In the genomic region with DNA sequence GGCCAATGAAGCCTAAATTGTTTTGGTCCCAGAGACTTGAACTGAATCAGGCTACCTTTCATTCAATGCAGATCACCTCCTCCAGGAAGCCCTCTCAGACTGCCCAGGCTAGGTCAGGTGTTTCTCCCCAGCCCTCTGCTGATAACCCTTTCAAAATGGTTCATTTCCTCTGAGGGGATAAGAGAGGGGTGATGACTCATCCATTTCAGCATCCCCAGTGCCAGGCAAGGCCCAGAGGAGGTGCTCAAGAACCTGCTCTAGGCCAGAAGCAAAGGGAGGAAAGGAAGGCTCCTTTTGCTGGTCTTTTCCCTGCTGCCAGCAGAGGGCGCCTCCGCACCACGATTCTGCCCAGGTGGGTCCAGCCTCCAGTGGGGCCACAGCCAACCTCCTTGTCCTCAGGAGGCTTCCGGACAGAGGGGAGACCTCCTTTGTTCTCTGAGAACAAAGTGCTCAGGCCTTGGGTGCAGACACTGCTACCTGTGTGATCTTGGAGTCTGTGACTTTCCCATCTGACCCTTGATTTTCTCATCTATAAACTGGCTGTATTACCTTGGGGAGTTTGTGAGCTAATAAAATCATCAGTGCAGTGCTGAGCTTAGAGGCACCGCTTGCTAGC, we compare ENCODE assay signal across 9 cellular contexts. TPM values are rescaled to one million over a fixed set of nuclear protein-coding genes. Genes with fewer than 3 reads are reported as not detected.
DNase-seq lines count a peak whose midpoint lies in the region; ATAC-seq, FAIRE-seq and TF ChIP-seq lines count a peak whose summit lies in the region.
"Had no signal": no experiment of that assay in that cellular context is flagged by ENCODE, and none has a peak within 500 bp of the region (broad histone marks: within the 10 kb centered on the region; RNA-seq: fewer than 3 reads in every experiment).

No MANE protein-coding gene starts in this region.

- H3K9me3 Mint-ChIP-seq in type B pancreatic cell: peaks cover 10% of the 10 kb centered on the region

- H3K4me2 ChIP-seq in parathyroid adenoma (ENCODE audit: low read length): no peak overlapping the region

- H3K4me1 ChIP-seq in gastroesophageal sphincter (no peaks in the 10 kb centered on the region), parathyroid adenoma (no peaks in the 10 kb centered on the region)

- H3K4me1 Mint-ChIP-seq in type B pancreatic cell (ENCODE audit: unreplicated experiment): peaks cover 14% of the 10 kb centered on the region

- H3K27me3 Mint-ChIP-seq in type B pancreatic cell: peaks cover 2% of the 10 kb centered on the region

- H3K4me3 Mint-ChIP-seq in type B pancreatic cell: no peak overlapping the region

- peak; percentile 9 for FAIRE-seq in HTR-8/SVneo (lab: Jason Lieb, UNC)
- FAIRE-seq: TTC549 had no signal

- H3K36me3 ChIP-seq in gastroesophageal sphincter: no peaks in the 10 kb centered on the region
- no peaks in the 10 kb centered on the region for H3K36me3 ChIP-seq in parathyroid adenoma (ENCODE audit: control insufficient read depth, insufficient read depth, low read length)

- 100% methylated on average over 1 of the region's 5 CpGs for WGBS in gastroesophageal sphincter (ENCODE audit: low coverage in 1 of 2), 2 donors

- H2AFZ ChIP-seq in parathyroid adenoma: no peak overlapping the region

- H3K9me3 ChIP-seq in gastroesophageal sphincter (no peaks in the 10 kb centered on the region), parathyroid adenoma (ENCODE audit: control insufficient read depth, low read length) (no peaks in the 10 kb centered on the region)

- no peaks in the 10 kb centered on the region for H3K79me2 ChIP-seq in parathyroid adenoma

- no peak overlapping the region for H3K9ac ChIP-seq in parathyroid adenoma

- H3K27ac Mint-ChIP-seq in type B pancreatic cell: peak overlapping the region; percentile 23

- no peak overlapping the region for H3K4me3 ChIP-seq in gastroesophageal sphincter
- H3K4me3 ChIP-seq in parathyroid adenoma (ENCODE audit: low read depth, low read length): no peak overlapping the region

- no peak for TF ChIP-seq POLR2A in gastroesophageal sphincter (IDR thresholded peaks at IDR 0.05)

- TF ChIP-seq CTCF in gastroesophageal sphincter (IDR thresholded peaks at IDR 0.05) (peak; percentile 82 to 92 (median 84)), parathyroid adenoma (IDR thresholded peaks at IDR 0.05) (peak; percentile 74), type B pancreatic cell (conservative IDR thresholded peaks at IDR 0.05) (peak; percentile 96)

- ATAC-seq in gastroesophageal sphincter (peak; percentile 61), HG03139 (IDR thresholded peaks at IDR 0.05; ENCODE audit: unreplicated experiment) (no peak)

- no peaks in the 10 kb centered on the region for H3K36me3 Mint-ChIP-seq in type B pancreatic cell

- no peaks in the 10 kb centered on the region for H3K27me3 ChIP-seq in gastroesophageal sphincter
- no peaks in the 10 kb centered on the region for H3K27me3 ChIP-seq in parathyroid adenoma (ENCODE audit: control insufficient read depth, insufficient read depth, low read length)

- DNase-seq in D341Med (ENCODE audit: low spot score): peak; percentile 81
- peak; percentile 69 for DNase-seq in HTR-8/SVneo (ENCODE audit: insufficient read length, low spot score)
- DNase-seq in SHP77 treated with DMSO at 0.1 percent for 48 hours (lab: John Stamatoyannopoulos, UW): peak; percentile 17
- peak; percentile 32 for DNase-seq in activated effector memory CD4-positive, alpha-beta T cell treated with Interleukin-2 at 50 U/mL for 16 hours
- peak; percentile 78 for DNase-seq in type B pancreatic cell (ENCODE audit: extremely low spot score, unreplicated experiment)

- TF ChIP-seq EP300 in gastroesophageal sphincter (IDR thresholded peaks at IDR 0.05): no peak

- no peak overlapping the region for H3K27ac ChIP-seq in gastroesophageal sphincter
- H3K27ac ChIP-seq in parathyroid adenoma: no peak overlapping the region

RNA-seq across cellular contexts. Expression of gene ARHGEF10L, which starts 45.3 kb away (rescaled TPM):
- total RNA-seq in gastroesophageal sphincter: 10 to 100 TPM; 50.9 to 97.0 (median 80.3) TPM
- 36.0 and 48.0 TPM in 2 replicates for total RNA-seq in type B pancreatic cell (ENCODE audit: low replicate concordance)

RNA-seq across cellular contexts. Expression of gene RCC2, which starts 54.7 kb away (rescaled TPM):
- 10 to 100 TPM in 3 of 4 donors, 1 to 10 TPM in 1; 9.5 to 21.3 (median 18.5) TPM for total RNA-seq in gastroesophageal sphincter
- 171 and 183 TPM in 2 replicates for total RNA-seq in type B pancreatic cell (ENCODE audit: low replicate concordance)

Comparison
In these comparisons a context has a peak if more than half of its experiments do, and no peak if none do; other contexts are left out.
1. DNase-seq: peak in every context shown above with its lines; median percentile 81 in D341Med; 78 in type B pancreatic cell; 69 in HTR-8/SVneo; 32 in activated effector memory CD4-positive, alpha-beta T cell treated with Interleukin-2 at 50 U/mL for 16 hours; 17 in SHP77 treated with DMSO at 0.1 percent for 48 hours.